ENCODE assay signal across 22 cellular contexts in genomic region chr11:10727259-10727851, GRCh38. TPM values are rescaled to one million over a fixed set of nuclear protein-coding genes. Genes with fewer than 3 reads are reported as not detected.
DNase-seq lines count a peak whose midpoint lies in the region; ATAC-seq and TF ChIP-seq lines count a peak whose summit lies in the region.
"Had no signal": no experiment of that assay in that cellular context is flagged by ENCODE, and none has a peak within 500 bp of the region (broad histone marks: within the 10 kb centered on the region; RNA-seq: fewer than 3 reads in every experiment).

No MANE protein-coding gene starts in this region.

- no peaks in the 10 kb centered on the region for H3K36me3 ChIP-seq in lung (ENCODE audit: control insufficient read depth in 2 of 2, insufficient read depth in 2 of 2, low read length in 2 of 2)
- H3K36me3 ChIP-seq: thoracic aorta had no signal

- no peaks in the 10 kb centered on the region for H3K36me3 Mint-ChIP-seq in WTC11
- H3K36me3 Mint-ChIP-seq: immature natural killer cell, mesothelial cell of epicardium had no signal

- DNase-seq in left cardiac atrium, result no peak
- no peak for DNase-seq in Right ventricle myocardium superior
- peak; percentile 77 for DNase-seq in amniotic epithelial cell (ENCODE audit: low read depth)
- no peak for DNase-seq in lung (ENCODE audit: low spot score)
- DNase-seq in WTC11 (ENCODE audit: low spot score), result no peak
- DNase-seq in RWPE1 (ENCODE audit: low spot score), result no peak
- DNase-seq: activated CD8-positive, alpha-beta memory T cell treated with anti-CD3 and anti-CD28 coated beads, Interleukin-2, amount 10 ng/mL, durations not matched to agents 7 days and 5 days; activated effector memory CD4-positive, alpha-beta T cell treated with anti-CD3 and anti-CD28 coated beads, Interleukin-2, amount 50 U/mL, for 16 hours; aorta; Caco-2; glutamatergic neuron; immature natural killer cell; NCI-H1105; SHP77 had no signal

- H3K4me1 ChIP-seq in lung (ENCODE audit: control insufficient read depth in 2 of 2, insufficient read depth in 2 of 2, low read length in 2 of 2), result peaks cover 0 to 3% of the 10 kb centered on the region in 2 donors
- H3K4me1 ChIP-seq: Caco-2 had no signal

- POLR2A ChIA-PET in WTC11 (lab: Charles Lee), result interaction anchor here (0.7 kb wide), 1 partner anchor 10 kb away, joined by 3 read pairs; no protein-coding TSS in a partner anchor
- POLR2A ChIA-PET in RWPE1 (lab: Yijun Ruan, JAX; ENCODE audit: low non-redundant PET), result no interaction called here

- H3K4me3 ChIP-seq in lung, result no peak overlapping the region
- H3K4me3 ChIP-seq: thoracic aorta had no signal

- H3K9me3 Mint-ChIP-seq in WTC11, result no peaks in the 10 kb centered on the region
- H3K9me3 Mint-ChIP-seq: immature natural killer cell had no signal

- TF ChIP-seq CTCF in lung (IDR thresholded peaks at IDR 0.05; ENCODE audit: control extremely low read depth, extremely low read depth) (no peak), WTC11 (IDR thresholded peaks at IDR 0.05) (no peak), RWPE1 (conservative IDR thresholded peaks at IDR 0.05; ENCODE audit: low read depth) (no peak)

- CTCF ChIA-PET in WTC11 (lab: Charles Lee) (interaction anchor here (1.0 to 2.0 kb wide), 5 partner anchors 75 to 1114 kb away, joined by 3 to 12 read pairs (median 3); no protein-coding TSS in a partner anchor), RWPE1 (lab: Yijun Ruan, JAX) (interaction anchor here (1.0 to 1.3 kb wide), 2 partner anchors 207 to 321 kb away, joined by 4 read pairs; no protein-coding TSS in a partner anchor)

- peaks cover 4% of the 10 kb centered on the region for H3K4me1 Mint-ChIP-seq in WTC11
- H3K4me1 Mint-ChIP-seq: immature natural killer cell had no signal

- H3K27ac ChIP-seq in lung (ENCODE audit: low read depth in 1 of 2, low read length in 1 of 2) (no peak overlapping the region), RWPE1 (no peak overlapping the region)
- H3K27ac ChIP-seq: KMS-11, thoracic aorta had no signal

- H3K27me3 ChIP-seq in lung (ENCODE audit: control insufficient read depth, insufficient read depth), result no peaks in the 10 kb centered on the region

- no peak overlapping the region for H3K4me3 Mint-ChIP-seq in WTC11
- H3K4me3 Mint-ChIP-seq: activated CD8-positive, alpha-beta memory T cell treated with anti-CD3 and anti-CD28 coated beads, Interleukin-2, amount 10 ng/mL, durations not matched to agents 7 days and 5 days; immature natural killer cell; mesothelial cell of epicardium had no signal

- intact Hi-C loops in left cardiac atrium (cut with DNase I) (no loop called here), Right ventricle myocardium superior (cut with DNase I) (no loop called here)

- peak; percentile 67 to 76 for ATAC-seq in left cardiac atrium
- ATAC-seq in Right ventricle myocardium superior (ENCODE audit: poor library complexity), result no peak
- ATAC-seq in lung (ENCODE audit: insufficient read depth, low FRiP score), result peak; percentile 17
- ATAC-seq in HG02759 (IDR thresholded peaks at IDR 0.05; ENCODE audit: unreplicated experiment), result no peak
- no peak for ATAC-seq in GM21367 (IDR thresholded peaks at IDR 0.05; ENCODE audit: unreplicated experiment)
- ATAC-seq in WTC11, result no peak
- ATAC-seq: activated CD4-positive, CD25-positive, alpha-beta regulatory T cell treated with anti-CD3 and anti-CD28 coated beads, Interleukin-2, amount 50 U/mL, for 24 hours; activated CD8-positive, alpha-beta memory T cell treated with anti-CD3 and anti-CD28 coated beads, Interleukin-2, amount 10 ng/mL, durations not matched to agents 7 days and 5 days had no signal

- no peaks in the 10 kb centered on the region; the same call in 1 of the 2 replicates for H3K27me3 Mint-ChIP-seq in WTC11 (ENCODE audit: low read depth)

- no peaks in the 10 kb centered on the region for H3K9me3 ChIP-seq in lung (ENCODE audit: control insufficient read depth in 2 of 2, insufficient read depth in 1 of 2, low read length in 1 of 2)
- H3K9me3 ChIP-seq: thoracic aorta had no signal

- 81 to 85% methylated on average over 4 of the region's 4 CpGs for WGBS in lung, 2 donors

- H3K27ac Mint-ChIP-seq in WTC11, result no peak overlapping the region
- H3K27ac Mint-ChIP-seq: activated CD8-positive, alpha-beta memory T cell treated with anti-CD3 and anti-CD28 coated beads, Interleukin-2, amount 10 ng/mL, durations not matched to agents 7 days and 5 days; immature natural killer cell; mesothelial cell of epicardium had no signal

TF ChIP-seq in WTC11, 78 proteins besides CTCF, POLR2A, EP300 and RAD21:
- TF ChIP-seq, protein P1, sequence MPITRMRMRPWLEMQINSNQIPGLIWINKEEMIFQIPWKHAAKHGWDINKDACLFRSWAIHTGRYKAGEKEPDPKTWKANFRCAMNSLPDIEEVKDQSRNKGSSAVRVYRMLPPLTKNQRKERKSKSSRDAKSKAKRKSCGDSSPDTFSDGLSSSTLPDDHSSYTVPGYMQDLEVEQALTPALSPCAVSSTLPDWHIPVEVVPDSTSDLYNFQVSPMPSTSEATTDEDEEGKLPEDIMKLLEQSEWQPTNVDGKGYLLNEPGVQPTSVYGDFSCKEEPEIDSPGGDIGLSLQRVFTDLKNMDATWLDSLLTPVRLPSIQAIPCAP (CRISPR knock-in tag; IDR thresholded peaks at IDR 0.05), result no peak
- TF ChIP-seq, protein P2, sequence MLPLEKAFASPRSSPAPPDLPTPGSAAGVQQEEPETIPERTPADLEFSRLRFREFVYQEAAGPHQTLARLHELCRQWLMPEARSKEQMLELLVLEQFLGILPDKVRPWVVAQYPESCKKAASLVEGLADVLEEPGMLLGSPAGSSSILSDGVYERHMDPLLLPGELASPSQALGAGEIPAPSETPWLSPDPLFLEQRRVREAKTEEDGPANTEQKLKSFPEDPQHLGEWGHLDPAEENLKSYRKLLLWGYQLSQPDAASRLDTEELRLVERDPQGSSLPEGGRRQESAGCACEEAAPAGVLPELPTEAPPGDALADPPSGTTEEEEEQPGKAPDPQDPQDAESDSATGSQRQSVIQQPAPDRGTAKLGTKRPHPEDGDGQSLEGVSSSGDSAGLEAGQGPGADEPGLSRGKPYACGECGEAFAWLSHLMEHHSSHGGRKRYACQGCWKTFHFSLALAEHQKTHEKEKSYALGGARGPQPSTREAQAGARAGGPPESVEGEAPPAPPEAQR (CRISPR knock-in tag; IDR thresholded peaks at IDR 0.05), result no peak
- TF ChIP-seq, protein P3, sequence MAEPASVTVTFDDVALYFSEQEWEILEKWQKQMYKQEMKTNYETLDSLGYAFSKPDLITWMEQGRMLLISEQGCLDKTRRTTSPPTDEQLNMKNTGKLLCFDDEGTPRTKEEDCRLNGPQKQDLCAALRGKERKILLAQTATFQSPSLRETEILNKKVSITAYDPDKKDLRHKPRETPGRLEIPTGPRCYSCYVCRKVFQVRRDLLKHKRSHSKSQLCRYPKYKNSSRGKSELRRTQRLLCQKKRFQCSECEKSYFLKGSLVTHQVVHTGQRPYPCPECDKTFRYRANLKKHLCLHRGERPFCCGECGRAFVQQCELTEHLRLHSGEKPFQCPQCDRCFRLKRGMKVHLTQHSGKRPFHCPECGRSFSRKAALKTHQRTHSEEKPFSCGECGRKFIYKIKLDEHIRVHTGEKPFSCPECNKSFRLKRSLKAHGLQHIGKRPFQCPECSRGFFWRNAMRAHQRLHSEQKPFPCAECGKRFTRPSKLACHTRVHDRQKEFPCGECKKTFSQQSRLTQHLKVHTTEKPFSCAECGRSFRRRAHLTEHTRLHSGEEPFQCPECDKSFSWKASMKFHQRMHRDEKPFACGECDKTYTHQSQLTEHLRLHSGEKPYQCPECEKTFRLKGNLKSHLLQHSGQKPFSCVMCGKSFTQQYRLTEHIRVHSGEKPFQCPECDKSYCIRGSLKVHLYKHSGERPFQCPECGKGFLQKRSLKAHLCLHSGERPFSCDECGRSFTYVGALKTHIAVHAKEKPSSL (CRISPR knock-in tag; conservative IDR thresholded peaks at IDR 0.05), result no peak
- TF ChIP-seq, protein P4, sequence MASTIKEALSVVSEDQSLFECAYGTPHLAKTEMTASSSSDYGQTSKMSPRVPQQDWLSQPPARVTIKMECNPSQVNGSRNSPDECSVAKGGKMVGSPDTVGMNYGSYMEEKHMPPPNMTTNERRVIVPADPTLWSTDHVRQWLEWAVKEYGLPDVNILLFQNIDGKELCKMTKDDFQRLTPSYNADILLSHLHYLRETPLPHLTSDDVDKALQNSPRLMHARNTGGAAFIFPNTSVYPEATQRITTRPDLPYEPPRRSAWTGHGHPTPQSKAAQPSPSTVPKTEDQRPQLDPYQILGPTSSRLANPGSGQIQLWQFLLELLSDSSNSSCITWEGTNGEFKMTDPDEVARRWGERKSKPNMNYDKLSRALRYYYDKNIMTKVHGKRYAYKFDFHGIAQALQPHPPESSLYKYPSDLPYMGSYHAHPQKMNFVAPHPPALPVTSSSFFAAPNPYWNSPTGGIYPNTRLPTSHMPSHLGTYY (CRISPR knock-in tag; IDR thresholded peaks at IDR 0.05), result no peak
- TF ChIP-seq ESRRA (CRISPR knock-in tag; IDR thresholded peaks at IDR 0.05; ENCODE audit: borderline replicate concordance) (no peak), ZNF671 (CRISPR knock-in tag; IDR thresholded peaks at IDR 0.05) (no peak)
- TF ChIP-seq, protein P5, sequence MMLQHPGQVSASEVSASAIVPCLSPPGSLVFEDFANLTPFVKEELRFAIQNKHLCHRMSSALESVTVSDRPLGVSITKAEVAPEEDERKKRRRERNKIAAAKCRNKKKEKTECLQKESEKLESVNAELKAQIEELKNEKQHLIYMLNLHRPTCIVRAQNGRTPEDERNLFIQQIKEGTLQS (CRISPR knock-in tag; conservative IDR thresholded peaks at IDR 0.05), result no peak

RNA-seq across cellular contexts. Expression of gene CTR9, which starts 23.7 kb away (rescaled TPM):
- total RNA-seq in left cardiac atrium (10 to 100 TPM; 22.5 to 24.5 TPM), Right ventricle myocardium superior (21.3 TPM), lung (10 to 100 TPM; 26.2 to 40.0 TPM), WTC11 (2021) (29.3 to 32.7 TPM (median 31.1 TPM) in 3 replicates)
- 10 to 100 TPM; 13.2 to 18.1 TPM for polyA plus RNA-seq in lung

RNA-seq across cellular contexts. Expression of gene IRAG1, which starts 33.8 kb away (rescaled TPM):
- total RNA-seq in left cardiac atrium, result 10 to 100 TPM in 1 of 2 donors, 1 to 10 TPM in 1; 9.7 to 15.6 TPM
- 4.5 TPM for total RNA-seq in Right ventricle myocardium superior
- total RNA-seq in lung, result 10 to 100 TPM; 16.1 to 17.0 TPM
- polyA plus RNA-seq in lung, result 10 to 100 TPM in 1 of 2 donors, 1 to 10 TPM in 1; 2.8 to 10.4 TPM
- 2.8 to 5.2 TPM (median 3.9 TPM) in 3 replicates for total RNA-seq in WTC11 (2021)
- total RNA-seq: A172; activated CD8-positive, alpha-beta memory T cell treated with anti-CD3 and anti-CD28 coated beads, Interleukin-2, amount 10 ng/mL, durations not matched to agents 7 days and 5 days; T-helper 2 cell treated with Interferon-gamma antibody and Interleukin-4, amounts not matched to agents 100 ng/mL and 5 ng/mL, for 36 hours had no signal

Comparison
In these comparisons a context has a peak if more than half of its experiments do, and no peak if none do; other contexts are left out.
1. ATAC-seq: peak in left cardiac atrium (2 of 2) and lung (single experiment); none in Right ventricle myocardium superior (single experiment), HG02759 (single experiment), GM21367 (single experiment) and WTC11 (single experiment).